In the genomic region with DNA sequence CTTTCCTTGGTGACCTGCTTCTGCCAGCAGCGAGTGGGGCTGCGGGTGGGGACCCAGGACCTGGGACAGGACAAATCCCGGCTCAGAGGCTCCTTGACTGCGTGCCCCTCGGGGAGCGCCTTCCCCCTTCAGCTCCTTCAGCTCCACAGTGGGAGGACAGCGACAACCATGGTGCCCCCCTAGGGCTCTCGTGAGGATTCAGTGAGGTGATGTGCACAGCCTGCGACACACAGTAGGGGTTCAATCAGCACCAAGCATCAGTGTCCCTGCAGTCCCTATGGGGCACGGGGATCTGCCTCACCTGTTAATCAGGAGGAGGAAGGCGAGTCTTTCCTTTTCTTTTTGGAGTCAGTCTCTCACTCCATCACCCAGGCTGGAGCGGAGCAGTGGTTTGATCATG, we compare ENCODE assay signal across 15 cellular contexts.
DNase-seq lines count a peak whose midpoint lies in the region; ATAC-seq, FAIRE-seq and TF ChIP-seq lines count a peak whose summit lies in the region.
"Had no signal": no experiment of that assay in that cellular context is flagged by ENCODE, and none has a peak within 500 bp of the region (broad histone marks: within the 10 kb centered on the region; RNA-seq: fewer than 3 reads in every experiment).

No MANE protein-coding gene starts in this region.

- H4K91ac ChIP-seq in H1 (replicated peaks; ENCODE audit: insufficient read length, low read length) (peak overlapping the region; percentile 5), trophoblast cell (ENCODE audit: low read depth, low read length) (no peak overlapping the region)

- H3K9ac ChIP-seq in HepG2 (ENCODE audit: insufficient read depth, low read depth, low read length) (no peak overlapping the region), H1 (replicated peaks in 1 of 4; ENCODE audit: extremely low read depth in 1 of 4, low read depth in 3 of 4, low read length in 3 of 4) (no peak overlapping the region), trophoblast cell (ENCODE audit: low read length) (no peak overlapping the region)
- H3K9ac ChIP-seq: BLaER1 treated with 17β-estradiol and CSF1 and Interleukin-3, amounts not matched to agents 10 nM and 100 nM had no signal

- H3K14ac ChIP-seq in H1 (ENCODE audit: insufficient read length) (no peak overlapping the region), trophoblast cell (ENCODE audit: low read length) (no peak overlapping the region)

- H2BK5ac ChIP-seq in H1 (ENCODE audit: low read depth, low read length) (no peak overlapping the region), trophoblast cell (ENCODE audit: low read depth, low read length, poor library complexity) (no peak overlapping the region)

- BruUV-seq in HepG2 (replicated peaks; lab: Mats Ljungman, UMichigan) = no TSS peak

- TF ChIP-seq EP300 in HepG2 (IDR thresholded peaks at IDR 0.05; ENCODE audit: low read depth in 2 of 2, low read length in 2 of 2) = no peak
- no peak for TF ChIP-seq EP300 in HepG2 (CRISPR knock-in tag; IDR thresholded peaks at IDR 0.05; ENCODE audit: borderline replicate concordance)
- TF ChIP-seq EP300 in H1 (IDR thresholded peaks at IDR 0.05; ENCODE audit: borderline replicate concordance in 1 of 2, low read depth in 2 of 2, low read length in 2 of 2) = no peak

- H2AFZ ChIP-seq in HepG2 (ENCODE audit: low read length) = no peak overlapping the region
- no peak overlapping the region for H2AFZ ChIP-seq in H1 (ENCODE audit: low read length)
- H2AFZ ChIP-seq in trophoblast cell (ENCODE audit: insufficient read depth, low read length, poor library complexity) = no peak overlapping the region

- H3K4me1 ChIP-seq in right lobe of liver (peaks cover 0 to 3% (median 0%) of the 10 kb centered on the region in 4 donors), HepG2 (ENCODE audit: insufficient read depth, low read length) (peaks cover 11% of the 10 kb centered on the region), H1 (replicated peaks in 1 of 4; ENCODE audit: control insufficient read depth in 3 of 4, insufficient read depth in 4 of 4, low read length in 3 of 4) (peaks cover 0 to 2% (median 1%) of the 10 kb centered on the region in 4 experiments; a peak in 3 of 7 replicates), trophoblast cell (ENCODE audit: control insufficient read depth in 1 of 2, insufficient read depth in 2 of 2, low read length in 2 of 2) (peaks cover 8 to 9% of the 10 kb centered on the region in 2 experiments)

- TF ChIP-seq POLR2A in right lobe of liver (IDR thresholded peaks at IDR 0.05) (no peak), HepG2 (IDR thresholded peaks at IDR 0.05; ENCODE audit: insufficient read depth in 1 of 2, low read depth in 2 of 2, low read length in 2 of 2) (no peak), H1 (IDR thresholded peaks at IDR 0.05; ENCODE audit: control extremely low read depth in 1 of 2, low read depth in 2 of 2, low read length in 2 of 2) (no peak)

- no peak for ATAC-seq in right lobe of liver
- no peak for ATAC-seq in HepG2
- no peak for ATAC-seq in HG03108 (IDR thresholded peaks at IDR 0.05; ENCODE audit: unreplicated experiment)
- no peak for ATAC-seq in HG02763 (IDR thresholded peaks at IDR 0.05; ENCODE audit: unreplicated experiment)

- FAIRE-seq in HepG2 (lab: Jason Lieb, UNC) (no peak), H1 (lab: Jason Lieb, UNC) (no peak)
- FAIRE-seq: GM19239 had no signal

- no peak overlapping the region for H3K23ac ChIP-seq in H1 (ENCODE audit: insufficient read length)
- no peak overlapping the region for H3K23ac ChIP-seq in trophoblast cell (ENCODE audit: low read length)

- TF ChIP-seq CTCF in right lobe of liver (IDR thresholded peaks at IDR 0.05) = no peak
- no peak for TF ChIP-seq CTCF in HepG2 (CRISPR knock-in tag; IDR thresholded peaks at IDR 0.05)
- no peak for TF ChIP-seq CTCF in H1 (IDR thresholded peaks at IDR 0.05; ENCODE audit: control extremely low read depth in 1 of 3, insufficient read depth in 1 of 3, low read depth in 1 of 3, low read length in 3 of 3)

- no peak overlapping the region for H4K12ac ChIP-seq in trophoblast cell (ENCODE audit: low read depth, low read length)

- no peaks in the 10 kb centered on the region for H3K79me1 ChIP-seq in H1 (ENCODE audit: low read depth, low read length)
- H3K79me1 ChIP-seq in trophoblast cell (ENCODE audit: low read length) = peaks cover 6% of the 10 kb centered on the region

- H3K79me2 ChIP-seq in HepG2 (ENCODE audit: insufficient read depth, low read length) (no peaks in the 10 kb centered on the region), H1 (ENCODE audit: control insufficient read depth in 1 of 2, insufficient read depth in 2 of 2, low read length in 2 of 2) (no peaks in the 10 kb centered on the region), trophoblast cell (ENCODE audit: control insufficient read depth, insufficient read depth, low read length, poor library complexity) (peaks cover 2% of the 10 kb centered on the region)

- H3K9me3 ChIP-seq in right lobe of liver = no peaks in the 10 kb centered on the region
- H3K9me3 ChIP-seq in HepG2 (ENCODE audit: low read length) = no peaks in the 10 kb centered on the region
- H3K9me3 ChIP-seq in H1 (ENCODE audit: insufficient read depth in 2 of 2, low read depth in 1 of 2, low read length in 1 of 2) = no peaks in the 10 kb centered on the region
- no peaks in the 10 kb centered on the region for H3K9me3 ChIP-seq in trophoblast cell (ENCODE audit: insufficient read depth, low read depth, low read length)
- H3K9me3 ChIP-seq: BLaER1 treated with 17β-estradiol and CSF1 and Interleukin-3, amounts not matched to agents 10 nM and 100 nM had no signal

- in situ Hi-C loops in HepG2 (cut with HindIII; ENCODE audit: extremely low pct_ligation_motif_present, low pct_unique_long_range_greater_than_20kb) = loop anchor here (25.0 kb wide), 1 partner anchor 206 kb away; no protein-coding TSS in a partner anchor

- H3K56ac ChIP-seq in H1 (replicated peaks; ENCODE audit: insufficient read length, low read depth, low read length) = no peak overlapping the region

- no peaks in the 10 kb centered on the region for H3K23me2 ChIP-seq in H1 (ENCODE audit: low read depth, low read length)

- H4K20me1 ChIP-seq in HepG2 (ENCODE audit: insufficient read depth, low read length) (no peaks in the 10 kb centered on the region), H1 (replicated peaks in 1 of 2; ENCODE audit: control insufficient read depth in 1 of 2, insufficient read depth in 2 of 2, low read length in 2 of 2) (no peaks in the 10 kb centered on the region)

- POLR2A ChIA-PET in HepG2 (lab: Yijun Ruan, JAX) = no interaction called here
- POLR2A ChIA-PET in H1 (lab: Charles Lee; ENCODE audit: partially characterized antibody) = no interaction called here

- H2BK120ac ChIP-seq in H1 (replicated peaks; ENCODE audit: low read depth, low read length) (no peak overlapping the region), trophoblast cell (ENCODE audit: insufficient read depth, low read length, poor library complexity) (no peak overlapping the region)

- CTCF ChIA-PET in HepG2 (lab: Yijun Ruan, JAX; ENCODE audit: low intra/inter-chr PET ratio, low total read pairs) (interaction anchor here (1.3 kb wide), 1 partner anchor 941 kb away, joined by 3 read pairs; no protein-coding TSS in a partner anchor), H1 (lab: Charles Lee; ENCODE audit: partially characterized antibody) (interaction anchor here (1.5 to 1.7 kb wide), 2 partner anchors 24 to 832 kb away, joined by 3 to 5 read pairs; no protein-coding TSS in a partner anchor)

- no peak for TF ChIP-seq RAD21 in HepG2 (CRISPR knock-in tag; IDR thresholded peaks at IDR 0.05)
- no peak for TF ChIP-seq RAD21 in H1 (IDR thresholded peaks at IDR 0.05 in 1 of 2, conservative IDR thresholded peaks at IDR 0.05 in 1 of 2; ENCODE audit: low read depth in 2 of 2, low read length in 2 of 2)

- H3K4me2 ChIP-seq in HepG2 (ENCODE audit: low read depth, low read length) (no peak overlapping the region), H1 (ENCODE audit: insufficient read depth in 1 of 2, low read depth in 2 of 2, low read length in 2 of 2) (no peak overlapping the region), trophoblast cell (ENCODE audit: low read length) (no peak overlapping the region)

- H4K5ac ChIP-seq in H1 (ENCODE audit: insufficient read length, low read depth, low read length) = no peak overlapping the region

- H3K27me3 ChIP-seq in right lobe of liver (no peaks in the 10 kb centered on the region), HepG2 (ENCODE audit: control insufficient read depth in 1 of 2, insufficient read depth in 2 of 2, low read length in 2 of 2) (peaks cover 10 to 11% of the 10 kb centered on the region in 2 experiments; a peak in 2 of 5 replicates), H1 (replicated peaks in 1 of 4; ENCODE audit: control insufficient read depth in 3 of 4, extremely low read depth in 1 of 4, insufficient read depth in 3 of 4, low read length in 3 of 4) (no peaks in the 10 kb centered on the region), trophoblast cell (ENCODE audit: insufficient read depth, low read length) (no peaks in the 10 kb centered on the region)
- H3K27me3 ChIP-seq: BLaER1 treated with 17β-estradiol and CSF1 and Interleukin-3, amounts not matched to agents 10 nM and 100 nM had no signal

- H2BK20ac ChIP-seq in H1 (ENCODE audit: low read length) = no peak overlapping the region

- no peak overlapping the region for H3K27ac ChIP-seq in right lobe of liver
- no peak overlapping the region for H3K27ac ChIP-seq in HepG2 (ENCODE audit: extremely low read length, insufficient read depth, low read length)
- H3K27ac ChIP-seq in H1 (ENCODE audit: low read depth, low read length) = no peak overlapping the region
- no peak overlapping the region for H3K27ac ChIP-seq in trophoblast cell (ENCODE audit: low read depth, low read length)
- H3K27ac ChIP-seq: BLaER1 treated with 17β-estradiol and CSF1 and Interleukin-3, amounts not matched to agents 10 nM and 100 nM had no signal

- H4K8ac ChIP-seq in H1 (ENCODE audit: extremely low read depth, insufficient read depth, low read length) (no peak overlapping the region), trophoblast cell (ENCODE audit: low read depth, low read length) (no peak overlapping the region)

- H3K4ac ChIP-seq in H1 (replicated peaks; ENCODE audit: insufficient read length, low read depth, low read length) (no peak overlapping the region), trophoblast cell (ENCODE audit: low read depth, low read length) (no peak overlapping the region)

- WGBS in right lobe of liver (ENCODE audit: insufficient coverage, low coverage, low lambda C conversion rate, missing lambda C conversion rate) = 49% methylated on average over 5 of the region's 12 CpGs
- 32% methylated on average over 11 of the region's 12 CpGs for WGBS in HepG2 (ENCODE audit: low lambda C conversion rate)
- 83% methylated on average over 11 of the region's 12 CpGs; no CpG with 5 or more reads in 1 of the 2 experiments for WGBS in H1 (ENCODE audit: extremely low coverage in 1 of 2, insufficient coverage in 1 of 2, insufficient read length in 1 of 2, insufficient replicate concordance in 2 of 2, low coverage in 1 of 2, low lambda C conversion rate in 2 of 2, missing lambda C conversion rate in 1 of 2), 2 experiments
- no CpG with 5 or more reads among the region's 12 CpGs for WGBS in trophoblast cell (ENCODE audit: extremely low coverage, insufficient coverage, insufficient read length)

- no peak overlapping the region for H2AK5ac ChIP-seq in H1 (ENCODE audit: low read depth, low read length)
- peak overlapping the region; percentile 35 for H2AK5ac ChIP-seq in trophoblast cell (ENCODE audit: low read length)

- H3K18ac ChIP-seq in H1 (ENCODE audit: extremely low read depth, low read length) (no peak overlapping the region), trophoblast cell (ENCODE audit: low read length) (no peak overlapping the region)

- no peak overlapping the region for H3K4me3 ChIP-seq in right lobe of liver
- no peak overlapping the region for H3K4me3 ChIP-seq in HepG2 (replicated peaks in 1 of 3; ENCODE audit: insufficient read depth in 1 of 3, low read depth in 2 of 3, low read length in 3 of 3)
- no peak overlapping the region for H3K4me3 ChIP-seq in H1 (ENCODE audit: extremely low read depth in 1 of 4, insufficient read depth in 2 of 4, low read depth in 3 of 4, low read length in 4 of 4)
- H3K4me3 ChIP-seq in trophoblast cell (ENCODE audit: low read depth, low read length) = no peak overlapping the region
- H3K4me3 ChIP-seq: BLaER1 treated with 17β-estradiol and CSF1 and Interleukin-3, amounts not matched to agents 10 nM and 100 nM had no signal

- no peak overlapping the region for H2BK15ac ChIP-seq in H1 (ENCODE audit: low read length)

- no peak overlapping the region for H2BK12ac ChIP-seq in H1 (ENCODE audit: low read depth, low read length)
- no peak overlapping the region for H2BK12ac ChIP-seq in trophoblast cell (ENCODE audit: low read length)

- H3K36me3 ChIP-seq in right lobe of liver = no peaks in the 10 kb centered on the region
- no peaks in the 10 kb centered on the region for H3K36me3 ChIP-seq in HepG2 (replicated peaks in 1 of 2; ENCODE audit: control insufficient read depth in 1 of 2, insufficient read depth in 2 of 2, low read length in 2 of 2)
- no peaks in the 10 kb centered on the region for H3K36me3 ChIP-seq in H1 (ENCODE audit: control insufficient read depth in 2 of 4, insufficient read depth in 4 of 4, low read length in 3 of 4)
- H3K36me3 ChIP-seq in trophoblast cell (ENCODE audit: control insufficient read depth in 1 of 2, insufficient read depth in 2 of 2, low read length in 2 of 2) = no peaks in the 10 kb centered on the region

- intact Hi-C loops in right lobe of liver (cut with DNase I) = no loop called here
- intact Hi-C loops in HepG2 (cut with micrococcal nuclease; ENCODE audit: unreplicated experiment) = no loop called here

- peak in 2 of 3 donors; percentile 16 to 35 for DNase-seq in right lobe of liver
- DNase-seq in HepG2 (ENCODE audit: low spot score) = no peak
- no peak for DNase-seq in H1 (ENCODE audit: low read depth in 1 of 2, low spot score in 2 of 2)
- DNase-seq in trophoblast cell = no peak
- no peak for DNase-seq in activated CD8-positive, alpha-beta memory T cell treated with anti-CD3 and anti-CD28 coated beads, Interleukin-2, amount 50 U/mL, for 48 hours
- DNase-seq: ACHN; CD4-positive, CD25-positive, alpha-beta regulatory T cell; DMS53; GF-D8; HCEC 1CT; IMR-90 had no signal

Comparison
In these comparisons a context has a peak if more than half of its experiments do, and no peak if none do; other contexts are left out.
1. DNase-seq: peak in right lobe of liver (2 of 3); none in HepG2 (single experiment), H1 (0 of 2), trophoblast cell (0 of 2) and activated CD8-positive, alpha-beta memory T cell treated with anti-CD3 and anti-CD28 coated beads, Interleukin-2, amount 50 U/mL, for 48 hours (single experiment).